ENCODE assay signal across 15 cellular contexts in the genomic region with DNA sequence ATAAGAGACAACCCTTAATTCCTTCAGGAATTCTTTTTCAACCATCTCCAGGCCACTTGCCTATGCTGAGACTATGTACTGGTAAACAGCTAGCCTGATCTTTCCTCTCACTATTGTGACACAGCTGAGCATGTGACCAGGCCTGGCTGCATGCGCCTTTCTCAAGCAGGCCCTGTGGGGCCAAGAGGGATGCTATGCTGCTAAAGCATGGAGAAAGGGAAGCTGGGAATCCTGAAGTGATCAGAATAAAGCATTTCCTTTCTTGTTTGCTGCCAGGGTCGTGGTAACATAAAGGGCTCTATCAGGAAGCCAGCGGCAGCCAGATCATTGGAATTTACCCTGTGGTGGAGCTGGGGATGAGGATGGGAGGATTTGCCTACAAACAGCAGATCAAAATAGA. TPM values are rescaled to one million over a fixed set of nuclear protein-coding genes. Genes with fewer than 3 reads are reported as not detected.
DNase-seq lines count a peak whose midpoint lies in the region; ATAC-seq and TF ChIP-seq lines count a peak whose summit lies in the region.
"Had no signal": no experiment of that assay in that cellular context is flagged by ENCODE, and none has a peak within 500 bp of the region (broad histone marks: within the 10 kb centered on the region; RNA-seq: fewer than 3 reads in every experiment).

No MANE protein-coding gene starts in this region.

- TF ChIP-seq CTCF in left ventricle myocardium inferior (IDR thresholded peaks at IDR 0.05; ENCODE audit: borderline replicate concordance) (no peak), osteocyte (IDR thresholded peaks at IDR 0.05) (no peak), uterus (IDR thresholded peaks at IDR 0.05) (no peak)

- H3K36me3 ChIP-seq in left ventricle myocardium inferior = no peaks in the 10 kb centered on the region
- no peaks in the 10 kb centered on the region for H3K36me3 ChIP-seq in uterus

- no peak for DNase-seq in activated CD4-positive, alpha-beta T cell treated with anti-CD3 and anti-CD28 coated beads, Interleukin-2, amount 10 ng/mL, durations not matched to agents 24 days and 14 days
- no peak for DNase-seq in activated CD4-positive, alpha-beta T cell treated with anti-CD3 and anti-CD28 coated beads for 36 hours
- peak; percentile 53 for DNase-seq in left ventricle myocardium inferior
- DNase-seq in osteocyte (ENCODE audit: extremely low spot score, unreplicated experiment) = no peak
- DNase-seq in uterus = peak; percentile 71 to 79
- DNase-seq in NCI-H2171 (lab: John Stamatoyannopoulos, UW) = no peak
- DNase-seq: activated CD4-positive, alpha-beta T cell treated with anti-CD3 and anti-CD28 coated beads for 1 hour; activated gamma-delta T cell; cortex of kidney; KG1; naive B cell; NCI-H2107 had no signal

- no peak for TF ChIP-seq POLR2A in uterus (IDR thresholded peaks at IDR 0.05)

- H3K9me3 ChIP-seq in left ventricle myocardium inferior (replicated peaks) (no peaks in the 10 kb centered on the region), uterus (no peaks in the 10 kb centered on the region)
- H3K9me3 ChIP-seq: A549 had no signal

- H3K9me3 Mint-ChIP-seq in activated CD4-positive, alpha-beta T cell treated with anti-CD3 and anti-CD28 coated beads, Interleukin-2, amount 10 ng/mL, durations not matched to agents 24 days and 14 days = peaks cover 5% of the 10 kb centered on the region
- H3K9me3 Mint-ChIP-seq in activated CD4-positive, alpha-beta T cell treated with anti-CD3 and anti-CD28 coated beads for 36 hours (ENCODE audit: low read depth) = peaks cover 3% of the 10 kb centered on the region
- no peaks in the 10 kb centered on the region for H3K9me3 Mint-ChIP-seq in osteocyte (ENCODE audit: unreplicated experiment)
- H3K9me3 Mint-ChIP-seq: naive B cell had no signal

- ATAC-seq in activated CD4-positive, alpha-beta T cell treated with anti-CD3 and anti-CD28 coated beads for 36 hours = no peak
- ATAC-seq in HG03571 (IDR thresholded peaks at IDR 0.05; ENCODE audit: unreplicated experiment) = no peak
- ATAC-seq in activated CD4-positive, CD25-positive, alpha-beta regulatory T cell treated with anti-CD3 and anti-CD28 coated beads, Interleukin-2, amount 50 U/mL, for 24 hours = no peak

- POLR2A ChIA-PET in activated CD4-positive, alpha-beta T cell treated with anti-CD3 and anti-CD28 coated beads for 36 hours (lab: Charles Lee) = no interaction called here

- H3K36me3 Mint-ChIP-seq in activated CD4-positive, alpha-beta T cell treated with anti-CD3 and anti-CD28 coated beads, Interleukin-2, amount 10 ng/mL, durations not matched to agents 24 days and 14 days (ENCODE audit: low read depth) = no peaks in the 10 kb centered on the region
- H3K36me3 Mint-ChIP-seq in activated CD4-positive, alpha-beta T cell treated with anti-CD3 and anti-CD28 coated beads for 36 hours (ENCODE audit: low read depth) = no peaks in the 10 kb centered on the region
- H3K36me3 Mint-ChIP-seq in osteocyte (ENCODE audit: unreplicated experiment) = no peaks in the 10 kb centered on the region
- H3K36me3 Mint-ChIP-seq: naive B cell had no signal

- no peak overlapping the region for H3K4me3 Mint-ChIP-seq in activated CD4-positive, alpha-beta T cell treated with anti-CD3 and anti-CD28 coated beads, Interleukin-2, amount 10 ng/mL, durations not matched to agents 24 days and 14 days
- H3K4me3 Mint-ChIP-seq in activated CD4-positive, alpha-beta T cell treated with anti-CD3 and anti-CD28 coated beads for 36 hours = no peak overlapping the region
- no peak overlapping the region for H3K4me3 Mint-ChIP-seq in osteocyte (ENCODE audit: unreplicated experiment)
- H3K4me3 Mint-ChIP-seq: naive B cell had no signal

- H3K4me3 ChIP-seq in left ventricle myocardium inferior (no peak overlapping the region), uterus (no peak overlapping the region)
- H3K4me3 ChIP-seq: A549 had no signal

- CTCF ChIA-PET in activated CD4-positive, alpha-beta T cell treated with anti-CD3 and anti-CD28 coated beads for 36 hours (lab: Charles Lee) = interaction anchor here (1.1 to 1.3 kb wide), 2 partner anchors 178 to 294 kb away, joined by 4 to 5 read pairs; no protein-coding TSS in a partner anchor

- H3K27me3 Mint-ChIP-seq in activated CD4-positive, alpha-beta T cell treated with anti-CD3 and anti-CD28 coated beads, Interleukin-2, amount 10 ng/mL, durations not matched to agents 24 days and 14 days = no peaks in the 10 kb centered on the region
- no peaks in the 10 kb centered on the region for H3K27me3 Mint-ChIP-seq in activated CD4-positive, alpha-beta T cell treated with anti-CD3 and anti-CD28 coated beads for 36 hours
- no peaks in the 10 kb centered on the region for H3K27me3 Mint-ChIP-seq in osteocyte (ENCODE audit: unreplicated experiment)
- H3K27me3 Mint-ChIP-seq: naive B cell had no signal

- peaks cover 26% of the 10 kb centered on the region for H3K4me1 Mint-ChIP-seq in activated CD4-positive, alpha-beta T cell treated with anti-CD3 and anti-CD28 coated beads, Interleukin-2, amount 10 ng/mL, durations not matched to agents 24 days and 14 days
- peaks cover 19% of the 10 kb centered on the region for H3K4me1 Mint-ChIP-seq in activated CD4-positive, alpha-beta T cell treated with anti-CD3 and anti-CD28 coated beads for 36 hours
- peaks cover 36% of the 10 kb centered on the region for H3K4me1 Mint-ChIP-seq in osteocyte (ENCODE audit: unreplicated experiment)

- H3K27ac ChIP-seq in left ventricle myocardium inferior (replicated peaks) (peak overlapping the region; percentile 78), uterus (peak overlapping the region; percentile 69 to 84)
- H3K27ac ChIP-seq: A549 had no signal

- no peaks in the 10 kb centered on the region for H3K27me3 ChIP-seq in left ventricle myocardium inferior (ENCODE audit: low read depth)
- H3K27me3 ChIP-seq in uterus = no peaks in the 10 kb centered on the region

- H3K4me1 ChIP-seq in left ventricle myocardium inferior (peaks cover 58% of the 10 kb centered on the region), uterus (peaks cover 10 to 19% of the 10 kb centered on the region in 2 donors)

- intact Hi-C loops in activated CD4-positive, alpha-beta T cell treated with anti-CD3 and anti-CD28 coated beads, Interleukin-2, amount 10 ng/mL, durations not matched to agents 24 days and 14 days (cut with micrococcal nuclease) = no loop called here
- intact Hi-C loops in activated CD4-positive, alpha-beta T cell treated with anti-CD3 and anti-CD28 coated beads for 36 hours (cut with DNase I, micrococcal nuclease) = no loop called here
- intact Hi-C loops in left ventricle myocardium inferior (cut with micrococcal nuclease) = loop anchor here (10.0 kb wide), 1 partner anchor 62 kb away; no protein-coding TSS in a partner anchor
- intact Hi-C loops in uterus (cut with DNase I; ENCODE audit: low total_unique reads) = no loop called here

- peak overlapping the region; percentile 2 for H3K27ac Mint-ChIP-seq in activated CD4-positive, alpha-beta T cell treated with anti-CD3 and anti-CD28 coated beads, Interleukin-2, amount 10 ng/mL, durations not matched to agents 24 days and 14 days
- H3K27ac Mint-ChIP-seq in activated CD4-positive, alpha-beta T cell treated with anti-CD3 and anti-CD28 coated beads for 36 hours = no peak overlapping the region
- H3K27ac Mint-ChIP-seq in osteocyte (ENCODE audit: unreplicated experiment) = peak overlapping the region; percentile 48

RNA-seq across cellular contexts. Expression of a gene that starts 29.8 kb away (rescaled TPM):
- total RNA-seq in activated CD4-positive, alpha-beta T cell treated with anti-CD3 and anti-CD28 coated beads, Interleukin-2, amount 10 ng/mL, durations not matched to agents 24 days and 14 days = 31.4 and 34.7 TPM in 2 replicates
- total RNA-seq in activated CD4-positive, alpha-beta T cell treated with anti-CD3 and anti-CD28 coated beads for 36 hours = 10 to 100 TPM; 18.5 to 21.7 TPM
- 41.0 TPM for total RNA-seq in left ventricle myocardium inferior
- total RNA-seq in osteocyte = 13.6 and 18.2 TPM in 2 replicates
- 100 to 1,000 TPM in 1 of 4 donors, 10 to 100 TPM in 2, under 1 TPM in 1; 0.88 to 116 (median 33.3) TPM for total RNA-seq in uterus

Comparison
In these comparisons a context has a peak if more than half of its experiments do, and no peak if none do; other contexts are left out.
1. DNase-seq: peak in left ventricle myocardium inferior (single experiment) and uterus (2 of 2); none in activated CD4-positive, alpha-beta T cell treated with anti-CD3 and anti-CD28 coated beads, Interleukin-2, amount 10 ng/mL, durations not matched to agents 24 days and 14 days (single experiment), activated CD4-positive, alpha-beta T cell treated with anti-CD3 and anti-CD28 coated beads for 36 hours (single experiment), osteocyte (single experiment) and NCI-H2171 (single experiment).